ENCODE assay signal across 28 cellular contexts in the genomic region with DNA sequence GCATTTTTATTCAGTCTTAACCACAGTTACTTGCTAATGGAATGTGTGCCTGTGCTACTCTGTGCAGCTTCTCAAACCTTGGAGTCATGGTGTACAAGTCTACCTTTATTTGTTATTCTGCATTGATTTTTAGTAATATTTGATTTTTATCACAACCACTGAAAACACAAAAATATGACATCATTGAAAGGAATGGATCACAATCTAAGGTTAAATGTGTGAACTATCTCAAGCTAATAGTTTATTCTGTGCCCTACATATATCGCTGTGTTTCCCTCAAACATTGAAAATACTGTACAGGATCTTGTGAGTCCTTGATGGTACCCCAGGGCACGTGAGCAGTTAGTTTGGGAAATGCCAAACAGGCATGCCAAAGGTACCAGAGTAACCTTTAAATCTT.
"Had no signal": no experiment of that assay in that cellular context is flagged by ENCODE, and none has a peak within 500 bp of the region (broad histone marks: within the 10 kb centered on the region; RNA-seq: fewer than 3 reads in every experiment).

No MANE protein-coding gene starts in this region.

- DNase-seq: colonic mucosa; cortex of kidney; dermis blood vessel endothelial cell; dorsolateral prefrontal cortex; effector CD4-positive, alpha-beta T cell; effector CD8-positive, alpha-beta T cell; effector memory CD4-positive, alpha-beta T cell; effector memory CD8-positive, alpha-beta T cell; endodermal cell; erythroblast; esophagus squamous epithelium; foreskin fibroblast; foreskin keratinocyte; foreskin melanocyte; gastrocnemius medialis; glutamatergic neuron; head of caudate nucleus; heart left ventricle; heart right ventricle had no signal

- ATAC-seq: effector memory CD8-positive, alpha-beta T cell; esophagus mucosa; foreskin keratinocyte; gastrocnemius medialis; gastroesophageal sphincter; heart left ventricle; heart right ventricle had no signal

- H3K9me3 ChIP-seq: colonic mucosa, esophagus muscularis mucosa, esophagus squamous epithelium, gastrocnemius medialis, gastroesophageal sphincter, heart left ventricle had no signal

- H3K4me3 ChIP-seq: colonic mucosa, coronary artery, dorsolateral prefrontal cortex, esophagus muscularis mucosa, esophagus squamous epithelium, gastrocnemius medialis, gastroesophageal sphincter, heart left ventricle, heart right ventricle had no signal

- H3K4me1 ChIP-seq: colonic mucosa, esophagus muscularis mucosa, esophagus squamous epithelium, foreskin keratinocyte, gastrocnemius medialis, gastroesophageal sphincter, heart left ventricle, heart right ventricle had no signal

- H3K27ac ChIP-seq: colonic mucosa, coronary artery, dorsolateral prefrontal cortex, epithelial cell of prostate, esophagus muscularis mucosa, esophagus squamous epithelium, foreskin keratinocyte, gastrocnemius medialis, gastroesophageal sphincter, heart left ventricle, heart right ventricle had no signal

- H3K36me3 ChIP-seq: colonic mucosa, esophagus muscularis mucosa, esophagus squamous epithelium, gastrocnemius medialis, gastroesophageal sphincter, heart left ventricle, heart right ventricle had no signal

- FAIRE-seq: colon, endometrium, endothelial cell of umbilical vein, frontal cortex had no signal

- H3K27me3 ChIP-seq: colonic mucosa, esophagus muscularis mucosa, esophagus squamous epithelium, foreskin keratinocyte, gastrocnemius medialis, gastroesophageal sphincter, heart left ventricle, heart right ventricle had no signal
